In the genomic region with DNA sequence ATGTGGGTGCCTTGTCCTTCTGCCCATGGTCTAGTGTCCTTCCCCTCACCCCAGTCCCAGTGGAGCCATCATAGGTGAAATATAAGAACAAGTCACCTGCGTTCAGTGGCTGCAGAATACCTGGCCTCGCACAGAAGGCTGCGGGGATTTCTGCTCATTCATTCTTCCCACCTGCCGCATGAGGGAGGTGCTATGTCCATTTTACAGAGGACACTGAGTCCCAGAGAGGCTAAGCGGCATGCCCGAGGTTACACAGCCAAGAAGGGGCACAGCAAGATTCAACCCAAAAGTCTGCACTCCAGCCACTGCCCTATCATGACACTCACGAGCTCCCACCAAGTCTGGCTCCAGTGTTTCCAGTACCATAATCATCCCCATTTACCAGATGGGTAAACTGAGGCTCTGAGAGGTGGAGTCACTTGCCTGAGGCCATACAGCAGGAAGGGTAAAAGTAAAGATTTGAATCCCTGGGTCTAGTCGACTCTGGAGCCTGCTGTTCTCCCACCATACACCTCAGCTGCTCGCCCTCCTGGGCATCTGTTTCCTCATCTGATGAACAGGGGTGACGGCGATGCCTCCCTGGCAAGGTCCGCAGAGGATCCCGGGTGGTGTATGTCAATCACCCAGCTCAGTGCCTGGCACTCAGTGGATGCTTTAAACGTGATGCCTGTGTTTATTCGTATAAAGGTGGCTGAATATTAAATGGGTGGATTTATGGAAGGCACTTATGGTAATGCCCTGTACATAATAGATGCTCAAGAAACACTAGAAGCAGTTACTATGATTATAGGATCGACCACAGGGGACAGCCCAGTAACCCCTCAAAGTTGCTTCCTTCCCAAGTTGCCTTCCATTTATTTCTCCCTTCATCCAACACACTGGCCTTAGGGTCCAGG, we compare ENCODE assay signal across 12 cellular contexts.
DNase-seq lines count a peak whose midpoint lies in the region; ATAC-seq, FAIRE-seq and TF ChIP-seq lines count a peak whose summit lies in the region.
"Had no signal": no experiment of that assay in that cellular context is flagged by ENCODE, and none has a peak within 500 bp of the region (broad histone marks: within the 10 kb centered on the region; RNA-seq: fewer than 3 reads in every experiment).

No MANE protein-coding gene starts in this region.

- TF ChIP-seq POLR2A in HepG2 (IDR thresholded peaks at IDR 0.05; ENCODE audit: insufficient read depth in 1 of 2, low read depth in 2 of 2, low read length in 2 of 2), result no peak

- CTCF ChIA-PET in HepG2 (lab: Yijun Ruan, JAX; ENCODE audit: low intra/inter-chr PET ratio, low total read pairs), result no interaction called here

- H3K27me3 ChIP-seq in brain microvascular endothelial cell (replicated peaks) (no peaks in the 10 kb centered on the region), HepG2 (ENCODE audit: control insufficient read depth in 1 of 2, insufficient read depth in 2 of 2, low read length in 2 of 2) (no peaks in the 10 kb centered on the region), skeletal muscle tissue (ENCODE audit: control insufficient read depth in 3 of 3, insufficient read depth in 3 of 3, low read length in 3 of 3) (no peaks in the 10 kb centered on the region), dorsolateral prefrontal cortex (no peaks in the 10 kb centered on the region)

- no peak for DNase-seq in CD14-positive monocyte (ENCODE audit: low spot score)
- no peak for DNase-seq in brain microvascular endothelial cell
- no peak for DNase-seq in HepG2 (ENCODE audit: low spot score)
- DNase-seq in NCI-H748 treated with DMSO at 0.1 percent for 48 hours (lab: John Stamatoyannopoulos, UW), result no peak
- no peak for DNase-seq in dorsolateral prefrontal cortex
- DNase-seq: activated naive CD4-positive, alpha-beta T cell; NCI-H2081; T-helper 17 cell had no signal

- H3K4me2 ChIP-seq in HepG2 (ENCODE audit: low read depth, low read length), result peak overlapping the region; percentile 54

- WGBS in HepG2 (ENCODE audit: low lambda C conversion rate), result 96% methylated on average over 16 of the region's 16 CpGs

- H3K4me3 ChIP-seq in brain microvascular endothelial cell (ENCODE audit: low read depth, low read length) (no peak overlapping the region), HepG2 (replicated peaks in 1 of 3; ENCODE audit: insufficient read depth in 1 of 3, low read depth in 2 of 3, low read length in 3 of 3) (peak overlapping the region in 1 of 3 experiments; percentile 39; a peak in 2 of 6 replicates), skeletal muscle tissue (ENCODE audit: low read length in 3 of 3) (no peak overlapping the region), dorsolateral prefrontal cortex (no peak overlapping the region)

- peak overlapping the region; percentile 68 for H3K27ac ChIP-seq in brain microvascular endothelial cell
- peak overlapping the region; percentile 77 for H3K27ac ChIP-seq in HepG2 (ENCODE audit: extremely low read length, insufficient read depth, low read length)
- peak overlapping the region; percentile 91 for H3K27ac ChIP-seq in skeletal muscle tissue (ENCODE audit: low read depth, low read length)
- peak overlapping the region in 28 of 59 donors; percentile 26 to 86 (median 56) for H3K27ac ChIP-seq in dorsolateral prefrontal cortex

- H3K4me1 ChIP-seq in HepG2 (ENCODE audit: insufficient read depth, low read length) (peaks cover 64% of the 10 kb centered on the region), skeletal muscle tissue (ENCODE audit: control insufficient read depth in 3 of 3, insufficient read depth in 3 of 3, low read length in 3 of 3) (peaks cover 23 to 43% (median 23%) of the 10 kb centered on the region in 3 donors)

- H3K27ac Mint-ChIP-seq in CD14-positive monocyte, result peak overlapping the region; percentile 79 to 93 (median 88)
- H3K27ac Mint-ChIP-seq: activated CD4-positive, alpha-beta memory T cell treated with anti-CD3 and anti-CD28 coated beads for 36 hours; T-helper 17 cell had no signal

- TF ChIP-seq CTCF in CD14-positive monocyte (IDR thresholded peaks at IDR 0.05) (no peak), brain microvascular endothelial cell (IDR thresholded peaks at IDR 0.05; ENCODE audit: low read depth, low read length, missing control alignments) (no peak), HepG2 (CRISPR knock-in tag; IDR thresholded peaks at IDR 0.05) (no peak), dorsolateral prefrontal cortex (IDR thresholded peaks at IDR 0.05 in 54 of 56, conservative IDR thresholded peaks at IDR 0.05 in 2 of 56; ENCODE audit: low read depth in 1 of 56, partially characterized antibody in 56 of 56) (no peak)

- in situ Hi-C loops in brain microvascular endothelial cell (cut with HindIII; ENCODE audit: low pct_ligation_motif_present, low sequenced_read_pairs) (no loop called here), HepG2 (cut with HindIII; ENCODE audit: extremely low pct_ligation_motif_present, low pct_unique_long_range_greater_than_20kb) (loop anchor here (5.0 kb wide), 1 partner anchor 111 kb away; no protein-coding TSS in a partner anchor)

- no peak for TF ChIP-seq RAD21 in HepG2 (CRISPR knock-in tag; IDR thresholded peaks at IDR 0.05)

- peaks cover 0 to 8% (median 7%) of the 10 kb centered on the region in 3 donors for H3K27me3 Mint-ChIP-seq in CD14-positive monocyte (ENCODE audit: low read depth in 3 of 3)

- no peak for ATAC-seq in HepG2
- ATAC-seq in HG02970 (IDR thresholded peaks at IDR 0.05; ENCODE audit: low FRiP score, unreplicated experiment), result no peak
- no peak for ATAC-seq in HG03095 (IDR thresholded peaks at IDR 0.05; ENCODE audit: unreplicated experiment)
- ATAC-seq: T-helper 17 cell had no signal

- peak overlapping the region; percentile 53 for H3K9ac ChIP-seq in HepG2 (ENCODE audit: insufficient read depth, low read depth, low read length)
- H3K9ac ChIP-seq in skeletal muscle tissue (ENCODE audit: low read depth in 1 of 3, low read length in 3 of 3), result peak overlapping the region in 1 of 3 donors; percentile 73

- H3K9me3 ChIP-seq in HepG2 (ENCODE audit: low read length) (no peaks in the 10 kb centered on the region), skeletal muscle tissue (ENCODE audit: control insufficient read depth in 3 of 3, low read length in 3 of 3) (no peaks in the 10 kb centered on the region)

- H3K4me1 Mint-ChIP-seq in CD14-positive monocyte, result peaks cover 54% of the 10 kb centered on the region

- TF ChIP-seq EP300 in HepG2 (IDR thresholded peaks at IDR 0.05; ENCODE audit: low read depth in 2 of 2, low read length in 2 of 2) (no peak), HepG2 (CRISPR knock-in tag; IDR thresholded peaks at IDR 0.05; ENCODE audit: borderline replicate concordance) (no peak)

- H3K36me3 ChIP-seq in brain microvascular endothelial cell (replicated peaks) (no peaks in the 10 kb centered on the region), HepG2 (replicated peaks in 1 of 2; ENCODE audit: control insufficient read depth in 1 of 2, insufficient read depth in 2 of 2, low read length in 2 of 2) (no peaks in the 10 kb centered on the region), skeletal muscle tissue (ENCODE audit: control insufficient read depth in 3 of 3, insufficient read depth in 3 of 3, low read length in 3 of 3) (no peaks in the 10 kb centered on the region)

- no peaks in the 10 kb centered on the region for H3K79me2 ChIP-seq in HepG2 (ENCODE audit: insufficient read depth, low read length)

- FAIRE-seq in HepG2 (lab: Jason Lieb, UNC), result no peak

- H4K20me1 ChIP-seq in HepG2 (ENCODE audit: insufficient read depth, low read length), result no peaks in the 10 kb centered on the region

- POLR2A ChIA-PET in HepG2 (lab: Yijun Ruan, JAX), result interaction anchor here (1.0 to 7.8 kb wide), 17 partner anchors 9 to 160 kb away, joined by 3 to 178 read pairs (median 8); a partner anchor contains a TSS

- TSS peak; percentile 98 for BruUV-seq in HepG2 (replicated peaks; lab: Mats Ljungman, UMichigan)

- H2AFZ ChIP-seq in HepG2 (ENCODE audit: low read length), result no peak overlapping the region

- H3K4me3 Mint-ChIP-seq in CD14-positive monocyte, result peak overlapping the region in 1 of 2 donors; percentile 43
- H3K4me3 Mint-ChIP-seq: activated CD4-positive, alpha-beta memory T cell treated with anti-CD3 and anti-CD28 coated beads for 36 hours; T-helper 17 cell had no signal

- intact Hi-C loops in CD14-positive monocyte (cut with micrococcal nuclease) (no loop called here), HepG2 (cut with micrococcal nuclease; ENCODE audit: unreplicated experiment) (loop anchor here (1.0 to 5.0 kb wide), 4 partner anchors 13 to 101 kb away; a partner anchor contains a TSS), dorsolateral prefrontal cortex (cut with DNase I) (no loop called here)

- H3K36me3 Mint-ChIP-seq in CD14-positive monocyte, result peaks cover 0 to 9% of the 10 kb centered on the region in 2 donors
- H3K36me3 Mint-ChIP-seq: activated CD4-positive, alpha-beta memory T cell treated with anti-CD3 and anti-CD28 coated beads for 36 hours had no signal

- H3K9me3 Mint-ChIP-seq in CD14-positive monocyte, result no peaks in the 10 kb centered on the region
- H3K9me3 Mint-ChIP-seq: activated CD4-positive, alpha-beta memory T cell treated with anti-CD3 and anti-CD28 coated beads for 36 hours had no signal

TF ChIP-seq in HepG2, 621 proteins besides CTCF, POLR2A, EP300 and RAD21 (continues in another document):
- TF ChIP-seq, protein P1, sequence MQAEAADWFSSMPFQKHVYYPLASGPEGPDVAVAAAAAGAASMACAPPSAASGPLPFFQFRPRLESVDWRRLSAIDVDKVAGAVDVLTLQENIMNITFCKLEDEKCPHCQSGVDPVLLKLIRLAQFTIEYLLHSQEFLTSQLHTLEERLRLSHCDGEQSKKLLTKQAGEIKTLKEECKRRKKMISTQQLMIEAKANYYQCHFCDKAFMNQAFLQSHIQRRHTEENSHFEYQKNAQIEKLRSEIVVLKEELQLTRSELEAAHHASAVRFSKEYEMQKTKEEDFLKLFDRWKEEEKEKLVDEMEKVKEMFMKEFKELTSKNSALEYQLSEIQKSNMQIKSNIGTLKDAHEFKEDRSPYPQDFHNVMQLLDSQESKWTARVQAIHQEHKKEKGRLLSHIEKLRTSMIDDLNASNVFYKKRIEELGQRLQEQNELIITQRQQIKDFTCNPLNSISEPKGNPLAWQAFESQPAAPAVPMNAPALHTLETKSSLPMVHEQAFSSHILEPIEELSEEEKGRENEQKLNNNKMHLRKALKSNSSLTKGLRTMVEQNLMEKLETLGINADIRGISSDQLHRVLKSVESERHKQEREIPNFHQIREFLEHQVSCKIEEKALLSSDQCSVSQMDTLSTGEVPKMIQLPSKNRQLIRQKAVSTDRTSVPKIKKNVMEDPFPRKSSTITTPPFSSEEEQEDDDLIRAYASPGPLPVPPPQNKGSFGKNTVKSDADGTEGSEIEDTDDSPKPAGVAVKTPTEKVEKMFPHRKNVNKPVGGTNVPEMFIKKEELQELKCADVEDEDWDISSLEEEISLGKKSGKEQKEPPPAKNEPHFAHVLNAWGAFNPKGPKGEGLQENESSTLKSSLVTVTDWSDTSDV (CRISPR knock-in tag; IDR thresholded peaks at IDR 0.05), result no peak
- TF ChIP-seq EHMT2 (IDR thresholded peaks at IDR 0.05; ENCODE audit: borderline replicate concordance, low read depth, low read length), result no peak
- TF ChIP-seq RARA (CRISPR knock-in tag; IDR thresholded peaks at IDR 0.05), result no peak
- TF ChIP-seq DR1 (CRISPR knock-in tag; IDR thresholded peaks at IDR 0.05), result no peak
- no peak for TF ChIP-seq TEAD2 (CRISPR knock-in tag; IDR thresholded peaks at IDR 0.05)
- no peak for TF ChIP-seq SIX4 (CRISPR knock-in tag; IDR thresholded peaks at IDR 0.05)
